ENCODE assay signal across 18 cellular contexts in the genomic region with DNA sequence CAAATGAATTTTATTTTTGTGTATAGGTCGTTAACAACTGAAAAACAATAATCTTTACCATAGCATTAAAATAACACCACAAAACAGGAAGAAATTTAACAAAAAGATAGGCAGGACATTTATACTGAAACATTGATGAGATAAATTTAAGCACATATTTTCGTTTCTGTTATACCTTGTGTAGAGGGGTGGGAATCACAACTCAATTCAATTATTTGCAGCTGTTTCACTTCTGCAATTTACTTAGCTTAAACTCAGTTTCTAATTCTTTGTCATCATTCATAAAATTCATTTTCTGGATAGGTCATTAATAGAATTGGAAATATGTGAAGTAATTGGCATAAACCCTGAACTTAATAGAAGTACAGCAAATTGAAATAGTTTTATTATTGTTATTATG. TPM values are rescaled to one million over a fixed set of nuclear protein-coding genes. Genes with fewer than 3 reads are reported as not detected.
A peak's percentile ranks its signal among the peaks of the same experiment; 100 is the strongest.
DNase-seq lines count a peak whose midpoint lies in the region; ATAC-seq, FAIRE-seq and TF ChIP-seq lines count a peak whose summit lies in the region.
"Had no signal": no experiment of that assay in that cellular context is flagged by ENCODE, and none has a peak within 500 bp of the region (broad histone marks: within the 10 kb centered on the region; RNA-seq: fewer than 3 reads in every experiment).

No MANE protein-coding gene starts in this region.

- DNase-seq in GM12891 (ENCODE audit: insufficient read length, low spot score) (no peak), mesenchymal stem cell (no peak), H54 (ENCODE audit: insufficient read length, low spot score) (no peak), RWPE1 (ENCODE audit: low spot score) (no peak)
- DNase-seq in stimulated activated naive CD4-positive, alpha-beta T cell treated with Interleukin-2 at 50 U/mL for 16 hours (lab: John Stamatoyannopoulos, UW), result no peak
- DNase-seq: activated naive CD8-positive, alpha-beta T cell treated with anti-CD3 and anti-CD28 coated beads, Interleukin-2, amount 10 ng/mL, durations not matched to agents 7 days and 5 days; DMS 273 treated with DMSO at 0.1 percent for 48 hours; esophagus squamous epithelium; mesendoderm; MG63; NCI-H2171; pancreas; stimulated activated CD4-positive, alpha-beta T cell treated with anti-CD3 and anti-CD28 coated beads, Interleukin-15, amount 100 ng/mL, for 24 hours; stimulated activated CD8-positive, alpha-beta memory T cell treated with anti-CD3 and anti-CD28 coated beads, Interleukin-4, amount 100 ng/mL, for 48 hours had no signal

- FAIRE-seq in GM12891 (lab: Jason Lieb, UNC) (no peak), H54 (lab: Jason Lieb, UNC) (no peak)
- FAIRE-seq: pancreas had no signal

- TF ChIP-seq CTCF in RWPE1 (conservative IDR thresholded peaks at IDR 0.05; ENCODE audit: low read depth), result no peak

- H3K27ac ChIP-seq in mesenchymal stem cell (ENCODE audit: low read length, poor library complexity, severe bottlenecking) (no peak overlapping the region), RWPE1 (no peak overlapping the region)
- H3K27ac ChIP-seq: esophagus squamous epithelium, pancreas had no signal

- H3K4me1 ChIP-seq in mesenchymal stem cell (ENCODE audit: control insufficient read depth, insufficient read depth, low read depth, low read length), result no peaks in the 10 kb centered on the region
- H3K4me1 ChIP-seq: esophagus squamous epithelium, pancreas had no signal

- no peak overlapping the region for H3K4ac ChIP-seq in mesenchymal stem cell (ENCODE audit: low read depth in 1 of 2, low read length in 2 of 2)

- H3K14ac ChIP-seq in mesenchymal stem cell (ENCODE audit: low read length in 2 of 2), result no peak overlapping the region

- H3K4me3 ChIP-seq in mesenchymal stem cell (ENCODE audit: insufficient read depth in 1 of 2, low read depth in 1 of 2, low read length in 2 of 2), result no peak overlapping the region
- H3K4me3 ChIP-seq: esophagus squamous epithelium, MG63, pancreas had no signal

- no peak overlapping the region for H2AFZ ChIP-seq in mesenchymal stem cell (ENCODE audit: low read depth, low read length)

- H3K23ac ChIP-seq in mesenchymal stem cell (ENCODE audit: low read length in 2 of 2), result no peak overlapping the region

- no peaks in the 10 kb centered on the region for H3K27me3 ChIP-seq in mesenchymal stem cell (ENCODE audit: control insufficient read depth in 1 of 2, insufficient read depth in 1 of 2, low read length in 2 of 2)
- H3K27me3 ChIP-seq: esophagus squamous epithelium, MG63 had no signal

- no peak overlapping the region for H2AK5ac ChIP-seq in mesenchymal stem cell (ENCODE audit: low read length, severe bottlenecking)

- H2BK5ac ChIP-seq in mesenchymal stem cell (ENCODE audit: low read depth, low read length, poor library complexity, severe bottlenecking), result no peak overlapping the region

- POLR2A ChIA-PET in RWPE1 (lab: Yijun Ruan, JAX; ENCODE audit: low non-redundant PET), result no interaction called here

- ATAC-seq in GM19351 (IDR thresholded peaks at IDR 0.05; ENCODE audit: unreplicated experiment), result peak; percentile 93
- ATAC-seq in HG02759 (IDR thresholded peaks at IDR 0.05; ENCODE audit: unreplicated experiment), result peak; percentile 76
- ATAC-seq in HG03432 (IDR thresholded peaks at IDR 0.05; ENCODE audit: unreplicated experiment), result peak; percentile 91
- ATAC-seq: Panc1, pancreas had no signal

- H3K4me2 ChIP-seq in mesenchymal stem cell (ENCODE audit: low read length, poor library complexity, severe bottlenecking), result no peak overlapping the region

- no peak overlapping the region for H3K18ac ChIP-seq in mesenchymal stem cell (ENCODE audit: low read depth in 1 of 2, low read length in 2 of 2)

- peaks cover 12% of the 10 kb centered on the region for H3K9me3 ChIP-seq in mesenchymal stem cell (ENCODE audit: control insufficient read depth, low read length)
- H3K9me3 ChIP-seq: esophagus squamous epithelium, pancreas had no signal

- WGBS in mesenchymal stem cell, result no CpG with 5 or more reads among the region's 2 CpGs

- H4K8ac ChIP-seq in mesenchymal stem cell (ENCODE audit: low read length), result no peak overlapping the region

- H3K9ac ChIP-seq in mesenchymal stem cell (ENCODE audit: low read length), result no peak overlapping the region

- no peak overlapping the region for H2BK15ac ChIP-seq in mesenchymal stem cell (ENCODE audit: low read depth, poor library complexity, severe bottlenecking)

- H4K91ac ChIP-seq in mesenchymal stem cell (ENCODE audit: low read length), result no peak overlapping the region

- H2BK12ac ChIP-seq in mesenchymal stem cell (ENCODE audit: low read length in 2 of 2), result no peak overlapping the region

- CTCF ChIA-PET in RWPE1 (lab: Yijun Ruan, JAX), result no interaction called here

- no peak overlapping the region for H2BK120ac ChIP-seq in mesenchymal stem cell (ENCODE audit: low read depth, low read length)

- no peaks in the 10 kb centered on the region for H3K79me1 ChIP-seq in mesenchymal stem cell (replicated peaks; ENCODE audit: low read length, poor library complexity, severe bottlenecking)

- H3K36me3 ChIP-seq in mesenchymal stem cell (ENCODE audit: control insufficient read depth in 1 of 2, insufficient read depth in 2 of 2, low read depth in 1 of 2, low read length in 2 of 2), result no peaks in the 10 kb centered on the region
- H3K36me3 ChIP-seq: esophagus squamous epithelium, MG63, pancreas had no signal

- TF ChIP-seq POLR2A in GM12891 (IDR thresholded peaks at IDR 0.05; ENCODE audit: low read depth, low read length) (no peak), H54 (IDR thresholded peaks at IDR 0.05; ENCODE audit: low read depth, low read length) (no peak)

TF ChIP-seq in GM12891, 5 proteins besides CTCF, POLR2A, EP300 and RAD21:
- TF ChIP-seq SPI1 (IDR thresholded peaks at IDR 0.05; ENCODE audit: low read depth, low read length) (peak; percentile 96), PAX5 (IDR thresholded peaks at IDR 0.05; ENCODE audit: insufficient read depth, low read length, severe bottlenecking) (no peak)

RNA-seq across cellular contexts. Expression of a gene that starts 42.3 kb away (rescaled TPM):
- polyA plus RNA-seq in GM12891 (2012; ENCODE audit: low read depth, missing spikeins), result 4.3 TPM
- 0.03 TPM for polyA plus RNA-seq in mesenchymal stem cell (2013, experiment 1 of 2)
- polyA plus RNA-seq in mesenchymal stem cell (2013, experiment 2 of 2), result 0.04 TPM
